Comparison of ENCODE assay signal across 20 cellular contexts in genomic region chr5:167304834-167305469, GRCh38.
"Had no signal": no experiment of that assay in that cellular context is flagged by ENCODE, and none has a peak within 500 bp of the region (broad histone marks: within the 10 kb centered on the region; RNA-seq: fewer than 3 reads in every experiment).

No MANE protein-coding gene starts in this region.

- H3K4me1 Mint-ChIP-seq: activated naive CD8-positive, alpha-beta T cell treated with anti-CD3 and anti-CD28 coated beads, Interleukin-2, amount 50 U/mL, for 24 hours; naive B cell; stimulated activated naive B cell treated with anti-CD40 and anti-IgM and Interleukin-4, amounts not matched to agents 10 μg/mL and 1 μg/mL and 100 μg/mL, for 72 hours had no signal

- H3K36me3 Mint-ChIP-seq: naive B cell; stimulated activated naive B cell treated with anti-CD40 and anti-IgM and Interleukin-4, amounts not matched to agents 10 μg/mL and 1 μg/mL and 100 μg/mL, for 72 hours had no signal

- H3K27ac Mint-ChIP-seq: activated naive CD8-positive, alpha-beta T cell treated with anti-CD3 and anti-CD28 coated beads, Interleukin-2, amount 50 U/mL, for 24 hours; activated T-helper 17 cell treated with anti-CD3 and anti-CD28 coated beads, Interleukin-2, amount 50 U/mL, for 72 hours; naive B cell; stimulated activated naive B cell treated with anti-CD40 and anti-IgM and Interleukin-4, amounts not matched to agents 10 μg/mL and 1 μg/mL and 100 μg/mL, for 72 hours had no signal

- H3K27me3 Mint-ChIP-seq: activated naive CD8-positive, alpha-beta T cell treated with anti-CD3 and anti-CD28 coated beads, Interleukin-2, amount 50 U/mL, for 24 hours; activated T-helper 17 cell treated with anti-CD3 and anti-CD28 coated beads, Interleukin-2, amount 50 U/mL, for 72 hours; naive B cell; stimulated activated naive B cell treated with anti-CD40 and anti-IgM and Interleukin-4, amounts not matched to agents 10 μg/mL and 1 μg/mL and 100 μg/mL, for 72 hours had no signal

- H3K9me3 ChIP-seq: colonic mucosa, neutrophil, tibial nerve, uterus had no signal

- H3K36me3 ChIP-seq: colonic mucosa, neutrophil, tibial nerve, uterus had no signal

- H3K79me2 ChIP-seq: parathyroid adenoma had no signal

- H3K27ac ChIP-seq: colonic mucosa, neutrophil, parathyroid adenoma, skin epidermis, tibial nerve, uterus had no signal

- H3K4me3 ChIP-seq: colonic mucosa, skin epidermis, tibial nerve, uterus had no signal

- ATAC-seq: activated naive CD8-positive, alpha-beta T cell treated with anti-CD3 and anti-CD28 coated beads, Interleukin-2, amount 50 U/mL, for 24 hours; activated T-helper 17 cell treated with anti-CD3 and anti-CD28 coated beads, Interleukin-2, amount 50 U/mL, for 72 hours; left colon; stimulated activated naive B cell treated with anti-CD40 and anti-IgM and Interleukin-4, amounts not matched to agents 10 μg/mL and 1 μg/mL and 100 μg/mL, for 72 hours had no signal

- H3K4me3 Mint-ChIP-seq: activated naive CD8-positive, alpha-beta T cell treated with anti-CD3 and anti-CD28 coated beads, Interleukin-2, amount 50 U/mL, for 24 hours; activated T-helper 17 cell treated with anti-CD3 and anti-CD28 coated beads, Interleukin-2, amount 50 U/mL, for 72 hours; naive B cell; stimulated activated naive B cell treated with anti-CD40 and anti-IgM and Interleukin-4, amounts not matched to agents 10 μg/mL and 1 μg/mL and 100 μg/mL, for 72 hours had no signal

- H3K9ac ChIP-seq: parathyroid adenoma had no signal

- H3K4me1 ChIP-seq: colonic mucosa, parathyroid adenoma, tibial nerve, uterus had no signal

- DNase-seq: activated CD4-positive, CD25-positive, alpha-beta regulatory T cell treated with anti-CD3 and anti-CD28 coated beads, Interleukin-2, amount 50 U/mL, for 72 hours; activated naive CD4-positive, alpha-beta T cell treated with Interleukin-2 at 50 U/mL for 16 hours; activated naive CD8-positive, alpha-beta T cell treated with anti-CD3 and anti-CD28 coated beads, Interleukin-2, amount 50 U/mL, for 24 hours; aorta; colonic mucosa; foreskin fibroblast; glutamatergic neuron; left colon; mammary epithelial cell; naive B cell; stimulated activated CD4-positive, alpha-beta T cell treated with anti-CD3 and anti-CD28 coated beads, Interleukin-15, amount 100 ng/mL, for 24 hours; stimulated activated CD4-positive, alpha-beta T cell treated with anti-CD3 and anti-CD28 coated beads, Interleukin-4, amount 100 ng/mL, for 1 hour; stimulated activated naive B cell treated with anti-CD40 and anti-IgM and Interleukin-4, amounts not matched to agents 10 μg/mL and 1 μg/mL and 100 μg/mL, for 72 hours; T1000; uterus had no signal

- H3K27me3 ChIP-seq: colonic mucosa, neutrophil, tibial nerve, uterus had no signal
